In the genomic region with DNA sequence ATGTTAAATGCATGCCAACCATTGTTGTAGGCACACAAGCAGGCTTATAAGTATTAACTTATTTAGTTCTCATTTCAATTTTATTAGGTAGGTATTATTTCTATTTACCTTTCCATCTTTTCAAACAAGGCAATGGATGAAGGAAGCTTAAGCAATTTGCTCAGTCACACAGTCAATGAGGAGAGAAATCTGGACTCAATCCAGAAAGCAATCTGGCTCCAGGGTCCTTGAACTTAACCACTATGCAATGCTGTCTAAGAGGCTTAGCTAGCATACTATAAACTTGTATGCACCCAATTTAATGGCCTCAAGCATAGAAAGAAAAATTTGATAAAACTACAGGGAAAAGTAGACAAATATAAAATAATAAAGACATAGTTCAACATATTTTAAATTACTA, we compare ENCODE assay signal across 15 cellular contexts.
A peak's percentile ranks its signal among the peaks of the same experiment; 100 is the strongest.
DNase-seq lines count a peak whose midpoint lies in the region; ATAC-seq lines count a peak whose summit lies in the region.
"Had no signal": no experiment of that assay in that cellular context is flagged by ENCODE, and none has a peak within 500 bp of the region (broad histone marks: within the 10 kb centered on the region; RNA-seq: fewer than 3 reads in every experiment).

No MANE protein-coding gene starts in this region.

- peak; percentile 12 for DNase-seq in HuH-7 (ENCODE audit: low spot score)
- peak; percentile 26 to 82 for DNase-seq in NCI-H2081 (lab: John Stamatoyannopoulos, UW)
- DNase-seq in NCI-H82 (lab: John Stamatoyannopoulos, UW): peak; percentile 65
- peak; percentile 8 for DNase-seq in left kidney (ENCODE audit: low read depth, low spot score)
- no peak for DNase-seq in globus pallidus (ENCODE audit: low spot score)
- no peak for DNase-seq in inferior parietal cortex (ENCODE audit: extremely low spot score)
- DNase-seq: activated CD4-positive, alpha-beta T cell treated with anti-CD3 and anti-CD28 coated beads for 1 hour; activated gamma-delta T cell treated with Interleukin-2 at 50 U/mL for 16 hours; BE2C; cortex of kidney; gastrocnemius medialis; Right ventricle myocardium superior; stimulated activated CD4-positive, alpha-beta T cell treated with anti-CD3 and anti-CD28 coated beads, Interleukin-15, amount 100 ng/mL, for 24 hours had no signal

- ATAC-seq in GM18868 (IDR thresholded peaks at IDR 0.05; ENCODE audit: unreplicated experiment) (no peak), esophagus mucosa (no peak)
- ATAC-seq: gastrocnemius medialis had no signal

Comparison
In these comparisons a context has a peak if more than half of its experiments do, and no peak if none do; other contexts are left out.
1. DNase-seq: peak in HuH-7 (single experiment), NCI-H2081 (2 of 2), NCI-H82 (single experiment) and left kidney (single experiment); none in globus pallidus (single experiment) and inferior parietal cortex (single experiment).